Comparison of ENCODE assay signal across 11 cellular contexts in genomic region chr11:19338375-19338774, GRCh38.
"Had no signal": no experiment of that assay in that cellular context is flagged by ENCODE, and none has a peak within 500 bp of the region (broad histone marks: within the 10 kb centered on the region; RNA-seq: fewer than 3 reads in every experiment).

No MANE protein-coding gene starts in this region.

- ATAC-seq: activated naive CD4-positive, alpha-beta T cell treated with anti-CD3 and anti-CD28 coated beads, Interleukin-2, amount 50 U/mL, for 72 hours; activated naive CD8-positive, alpha-beta T cell treated with anti-CD3 and anti-CD28 coated beads, Interleukin-2, amount 50 U/mL, for 24 hours; activated T-cell treated with anti-CD3 and anti-CD28 coated beads, Interleukin-2, amount 50 U/mL, for 4 hours; activated T-cell treated with anti-CD3 and anti-CD28 coated beads, Interleukin-2, amount 50 U/mL, for 72 hours; activated T-helper 17 cell treated with anti-CD3 and anti-CD28 coated beads, Interleukin-2, amount 50 U/mL, for 72 hours; body of pancreas had no signal

- H3K4me1 ChIP-seq: adrenal gland, ascending aorta, body of pancreas, breast epithelium had no signal

- H3K4me3 ChIP-seq: adrenal gland, ascending aorta, body of pancreas, breast epithelium, cardiac muscle cell had no signal

- H3K36me3 ChIP-seq: adrenal gland, ascending aorta, brain microvascular endothelial cell, breast epithelium, cardiac muscle cell had no signal

- H3K9me3 ChIP-seq: adrenal gland, ascending aorta, body of pancreas, breast epithelium had no signal

- H3K27ac ChIP-seq: adrenal gland, ascending aorta, body of pancreas, brain microvascular endothelial cell, breast epithelium, cardiac muscle cell had no signal
